Comparison of ENCODE assay signal across 16 cellular contexts in genomic region chr1:184504012-184504694, GRCh38.
DNase-seq lines count a peak whose midpoint lies in the region; ATAC-seq and TF ChIP-seq lines count a peak whose summit lies in the region.
"Had no signal": no experiment of that assay in that cellular context is flagged by ENCODE, and none has a peak within 500 bp of the region (broad histone marks: within the 10 kb centered on the region; RNA-seq: fewer than 3 reads in every experiment).

No MANE protein-coding gene starts in this region.

- H3K27me3 Mint-ChIP-seq in natural killer cell treated with Interleukin-12 subunit alpha and Interleukin-12 subunit beta and Interleukin-15 and Interleukin-18, amount 100 ng/mL, for 72 hours = no peaks in the 10 kb centered on the region
- H3K27me3 Mint-ChIP-seq: CD8-positive, alpha-beta memory T cell had no signal

- H3K27me3 ChIP-seq in SJCRH30 = no peaks in the 10 kb centered on the region
- H3K27me3 ChIP-seq in iPS-15b (ENCODE audit: control insufficient read depth, insufficient read depth, low read length) = no peaks in the 10 kb centered on the region
- no peaks in the 10 kb centered on the region for H3K27me3 ChIP-seq in subcutaneous abdominal adipose tissue (ENCODE audit: control insufficient read depth in 5 of 5, insufficient read depth in 4 of 5, low read length in 5 of 5)
- H3K27me3 ChIP-seq in MM.1S (replicated peaks; ENCODE audit: insufficient read depth, low read length) = no peaks in the 10 kb centered on the region
- no peaks in the 10 kb centered on the region for H3K27me3 ChIP-seq in lower lobe of right lung (ENCODE audit: low read depth)
- H3K27me3 ChIP-seq: SJSA1 had no signal

- intact Hi-C loops in lower lobe of right lung (cut with DNase I) = no loop called here

- no peaks in the 10 kb centered on the region for H3F3A ChIP-seq in MM.1S (ENCODE audit: insufficient read depth, low read length)

- TF ChIP-seq CTCF in MM.1S (IDR thresholded peaks at IDR 0.05; ENCODE audit: low read length) (no peak), lower lobe of right lung (IDR thresholded peaks at IDR 0.05) (no peak)

- H3K36me3 Mint-ChIP-seq in natural killer cell treated with Interleukin-12 subunit alpha and Interleukin-12 subunit beta and Interleukin-15 and Interleukin-18, amount 100 ng/mL, for 72 hours = peaks cover 3% of the 10 kb centered on the region

- no peak for ATAC-seq in natural killer cell treated with Interleukin-12 subunit alpha and Interleukin-12 subunit beta and Interleukin-15 and Interleukin-18, amount 100 ng/mL, for 72 hours
- ATAC-seq in lower lobe of right lung = no peak
- ATAC-seq: activated CD8-positive, alpha-beta T cell treated with anti-CD3 and anti-CD28 coated beads for 36 hours had no signal

- H3K4me3 ChIP-seq in SJCRH30 (peak overlapping the region; percentile 19; the same call in 1 of the 2 replicates), iPS-15b (ENCODE audit: low read depth, low read length) (no peak overlapping the region), subcutaneous abdominal adipose tissue (ENCODE audit: low read depth in 1 of 5, low read length in 5 of 5) (peak overlapping the region; percentile 24 to 54 (median 39)), MM.1S (ENCODE audit: low read length) (no peak overlapping the region), lower lobe of right lung (no peak overlapping the region)
- H3K4me3 ChIP-seq: SJSA1 had no signal

- H3K9me3 Mint-ChIP-seq in natural killer cell treated with Interleukin-12 subunit alpha and Interleukin-12 subunit beta and Interleukin-15 and Interleukin-18, amount 100 ng/mL, for 72 hours = no peaks in the 10 kb centered on the region
- H3K9me3 Mint-ChIP-seq: activated CD8-positive, alpha-beta T cell treated with anti-CD3 and anti-CD28 coated beads for 36 hours; CD8-positive, alpha-beta memory T cell had no signal

- DNase-seq in NCI-H345 (lab: John Stamatoyannopoulos, UW) (peak; percentile 32), NCI-H345 treated with DMSO at 0.1 percent for 48 hours (lab: John Stamatoyannopoulos, UW; ENCODE audit: unreplicated experiment) (no peak), SJCRH30 (peak; percentile 25 to 52), MM.1S (no peak), lower lobe of right lung (no peak)
- no peak for DNase-seq in natural killer cell treated with Interleukin-12 subunit alpha and Interleukin-12 subunit beta and Interleukin-15 and Interleukin-18, amount 100 ng/mL, for 72 hours (ENCODE audit: low spot score)
- DNase-seq: activated CD8-positive, alpha-beta T cell treated with anti-CD3 and anti-CD28 coated beads for 36 hours; CD8-positive, alpha-beta memory T cell; GDM1; Karpas-422; NCI-H2107; posterior cingulate gyrus had no signal

- peaks cover 33 to 36% of the 10 kb centered on the region in 2 donors for H3K4me1 Mint-ChIP-seq in natural killer cell treated with Interleukin-12 subunit alpha and Interleukin-12 subunit beta and Interleukin-15 and Interleukin-18, amount 100 ng/mL, for 72 hours (ENCODE audit: low read depth in 2 of 2)

- no peaks in the 10 kb centered on the region; the same call in 1 of the 2 replicates for H3K4me1 ChIP-seq in SJCRH30
- H3K4me1 ChIP-seq in iPS-15b (ENCODE audit: control insufficient read depth, insufficient read depth, low read length) = peaks cover 23% of the 10 kb centered on the region
- H3K4me1 ChIP-seq in subcutaneous abdominal adipose tissue (ENCODE audit: control insufficient read depth in 5 of 5, insufficient read depth in 5 of 5, low read length in 5 of 5) = peaks cover 0 to 33% (median 25%) of the 10 kb centered on the region in 5 donors
- H3K4me1 ChIP-seq in MM.1S (ENCODE audit: low read length) = peaks cover 12% of the 10 kb centered on the region
- H3K4me1 ChIP-seq in lower lobe of right lung = peaks cover 37% of the 10 kb centered on the region
- H3K4me1 ChIP-seq: SJSA1 had no signal

- H3K27ac ChIP-seq in SJCRH30 = no peak overlapping the region
- peak overlapping the region; percentile 3 for H3K27ac ChIP-seq in subcutaneous abdominal adipose tissue (ENCODE audit: low read depth, low read length)
- H3K27ac ChIP-seq in MM.1S (ENCODE audit: low read length) = no peak overlapping the region
- H3K27ac ChIP-seq in lower lobe of right lung = no peak overlapping the region
- H3K27ac ChIP-seq: HL-60, SJSA1 had no signal

- no peaks in the 10 kb centered on the region for H3K9me3 ChIP-seq in SJCRH30 (replicated peaks)
- no peaks in the 10 kb centered on the region for H3K9me3 ChIP-seq in iPS-15b (ENCODE audit: control insufficient read depth, insufficient read depth, low read length)
- no peaks in the 10 kb centered on the region for H3K9me3 ChIP-seq in subcutaneous abdominal adipose tissue (ENCODE audit: control insufficient read depth in 5 of 5, low read length in 5 of 5)
- H3K9me3 ChIP-seq in MM.1S (replicated peaks; ENCODE audit: insufficient read depth, low read length) = no peaks in the 10 kb centered on the region
- no peaks in the 10 kb centered on the region for H3K9me3 ChIP-seq in lower lobe of right lung
- H3K9me3 ChIP-seq: SJSA1 had no signal

- peak overlapping the region in 1 of 2 donors; percentile 56 for H3K27ac Mint-ChIP-seq in natural killer cell treated with Interleukin-12 subunit alpha and Interleukin-12 subunit beta and Interleukin-15 and Interleukin-18, amount 100 ng/mL, for 72 hours
- H3K27ac Mint-ChIP-seq: activated CD8-positive, alpha-beta T cell treated with anti-CD3 and anti-CD28 coated beads for 36 hours had no signal

- no peaks in the 10 kb centered on the region for H3K9me2 ChIP-seq in MM.1S (replicated peaks; ENCODE audit: insufficient read depth, low read length)

- H4K20me1 ChIP-seq in MM.1S (ENCODE audit: insufficient read depth, low read length) = no peaks in the 10 kb centered on the region

- no peak overlapping the region for H3K4me3 Mint-ChIP-seq in natural killer cell treated with Interleukin-12 subunit alpha and Interleukin-12 subunit beta and Interleukin-15 and Interleukin-18, amount 100 ng/mL, for 72 hours
- H3K4me3 Mint-ChIP-seq: activated CD8-positive, alpha-beta T cell treated with anti-CD3 and anti-CD28 coated beads for 36 hours; CD8-positive, alpha-beta memory T cell had no signal

- H3K9ac ChIP-seq in iPS-15b (ENCODE audit: low read depth, low read length) (peak overlapping the region; percentile 3), subcutaneous abdominal adipose tissue (ENCODE audit: low read length in 5 of 5) (peak overlapping the region in 2 of 5 donors; percentile 15 to 46), MM.1S (ENCODE audit: low read length) (no peak overlapping the region)

- no peak overlapping the region for H2AFZ ChIP-seq in MM.1S (ENCODE audit: low read length)

- no peak overlapping the region for H3K4me2 ChIP-seq in MM.1S (ENCODE audit: low read depth, low read length)

- peaks cover 17% of the 10 kb centered on the region; the same call in 1 of the 2 replicates for H3K79me2 ChIP-seq in MM.1S (ENCODE audit: low read length)

- no peaks in the 10 kb centered on the region for H3K36me3 ChIP-seq in SJCRH30
- no peaks in the 10 kb centered on the region for H3K36me3 ChIP-seq in iPS-15b (ENCODE audit: control insufficient read depth, insufficient read depth, low read length)
- no peaks in the 10 kb centered on the region for H3K36me3 ChIP-seq in subcutaneous abdominal adipose tissue (ENCODE audit: control insufficient read depth in 5 of 5, insufficient read depth in 5 of 5, low read length in 5 of 5)
- H3K36me3 ChIP-seq in MM.1S (replicated peaks; ENCODE audit: insufficient read depth, low read length) = no peaks in the 10 kb centered on the region
- no peaks in the 10 kb centered on the region for H3K36me3 ChIP-seq in lower lobe of right lung
- H3K36me3 ChIP-seq: SJSA1 had no signal

Comparison
In these comparisons a context has a peak if more than half of its experiments do, and no peak if none do; other contexts are left out.
1. DNase-seq: peak in NCI-H345 (single experiment) and SJCRH30 (2 of 2); none in NCI-H345 treated with DMSO at 0.1 percent for 48 hours (single experiment), natural killer cell treated with Interleukin-12 subunit alpha and Interleukin-12 subunit beta and Interleukin-15 and Interleukin-18, amount 100 ng/mL, for 72 hours (single experiment), MM.1S (single experiment) and lower lobe of right lung (single experiment).
2. H3K4me3 ChIP-seq: peak in SJCRH30 (single experiment) and subcutaneous abdominal adipose tissue (5 of 5); none in iPS-15b (single experiment), MM.1S (single experiment) and lower lobe of right lung (single experiment).